Comparison of ENCODE assay signal across 8 cellular contexts in the genomic region with DNA sequence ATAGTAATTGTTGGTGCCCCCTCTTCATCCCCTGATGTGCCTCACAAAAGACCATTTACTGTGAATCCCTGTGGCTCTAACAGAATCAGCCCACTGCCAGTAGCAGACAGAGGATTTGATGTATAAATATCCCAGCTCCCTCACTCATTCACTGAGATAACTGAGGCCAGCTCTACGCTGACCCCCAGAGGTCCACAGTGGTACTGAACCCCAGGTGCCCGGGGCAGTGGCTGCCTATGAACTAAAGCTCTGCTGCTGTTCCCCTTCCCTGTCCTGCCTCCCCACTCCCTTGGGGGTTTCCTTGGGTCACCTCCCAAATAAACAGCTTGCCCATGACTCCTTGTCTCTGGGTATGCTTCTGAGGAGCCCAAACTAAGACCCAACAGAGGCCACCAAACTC.
DNase-seq lines count a peak whose midpoint lies in the region; ATAC-seq and TF ChIP-seq lines count a peak whose summit lies in the region.

No MANE protein-coding gene starts in this region.

- H2AFZ ChIP-seq in Karpas-422 (ENCODE audit: low read length) = no peak overlapping the region

- no peaks in the 10 kb centered on the region for H3K9me3 Mint-ChIP-seq in activated naive CD8-positive, alpha-beta T cell treated with anti-CD3 and anti-CD28 coated beads, Interleukin-2, amount 50 U/mL, for 24 hours
- peaks cover 37% of the 10 kb centered on the region for H3K9me3 Mint-ChIP-seq in nephron progenitor cell

- peak; percentile 74 for TF ChIP-seq CTCF in GM06990 (IDR thresholded peaks at IDR 0.05; ENCODE audit: insufficient read depth, low read length, poor library complexity, severe bottlenecking)
- peak; percentile 45 for TF ChIP-seq CTCF in nephron progenitor cell (IDR thresholded peaks at IDR 0.05)

- H3K79me2 ChIP-seq in Karpas-422 (ENCODE audit: low read length) = no peaks in the 10 kb centered on the region

- no peak overlapping the region for H3K27ac ChIP-seq in Karpas-422 (ENCODE audit: low read length)

- no peak overlapping the region for H3K27ac Mint-ChIP-seq in activated naive CD8-positive, alpha-beta T cell treated with anti-CD3 and anti-CD28 coated beads, Interleukin-2, amount 50 U/mL, for 24 hours
- no peak overlapping the region for H3K27ac Mint-ChIP-seq in nephron progenitor cell

- H3K4me1 ChIP-seq in Karpas-422 (ENCODE audit: low read length) = no peaks in the 10 kb centered on the region

- DNase-seq in GM06990 (ENCODE audit: extremely low read depth, insufficient read length) = no peak
- peak; percentile 71 for DNase-seq in Karpas-422
- DNase-seq in activated naive CD8-positive, alpha-beta T cell treated with anti-CD3 and anti-CD28 coated beads, Interleukin-2, amount 50 U/mL, for 24 hours = peak; percentile 58
- DNase-seq in nephron progenitor cell = no peak
- DNase-seq in CD1c-positive myeloid dendritic cell (ENCODE audit: extremely low spot score) = no peak
- DNase-seq in DMS53 treated with DMSO at 0.1 percent for 48 hours (lab: John Stamatoyannopoulos, UW; ENCODE audit: unreplicated experiment) = no peak

- H3K9me3 ChIP-seq in Karpas-422 (ENCODE audit: low read length) = no peaks in the 10 kb centered on the region

- no peaks in the 10 kb centered on the region for H4K20me1 ChIP-seq in Karpas-422 (ENCODE audit: insufficient read depth, low read depth, low read length)

- H3K4me3 ChIP-seq in GM06990 (replicated peaks; ENCODE audit: low read depth, low read length) (no peak overlapping the region), Karpas-422 (ENCODE audit: low read length) (no peak overlapping the region)

- H3K9ac ChIP-seq in Karpas-422 (ENCODE audit: low read length) = no peak overlapping the region

- peaks cover 20% of the 10 kb centered on the region for H3K27me3 Mint-ChIP-seq in activated naive CD8-positive, alpha-beta T cell treated with anti-CD3 and anti-CD28 coated beads, Interleukin-2, amount 50 U/mL, for 24 hours
- H3K27me3 Mint-ChIP-seq in nephron progenitor cell (ENCODE audit: low read depth, poor library complexity) = peaks cover 64% of the 10 kb centered on the region

- H3K27me3 ChIP-seq in GM06990 (replicated peaks; ENCODE audit: control insufficient read depth, insufficient read depth, low read length) (no peaks in the 10 kb centered on the region; the same call in 1 of the 2 replicates), Karpas-422 (ENCODE audit: low read length) (no peaks in the 10 kb centered on the region)

- H3K4me3 Mint-ChIP-seq in activated naive CD8-positive, alpha-beta T cell treated with anti-CD3 and anti-CD28 coated beads, Interleukin-2, amount 50 U/mL, for 24 hours = no peak overlapping the region
- H3K4me3 Mint-ChIP-seq in nephron progenitor cell = no peak overlapping the region

- no peaks in the 10 kb centered on the region for H3K36me3 ChIP-seq in GM06990 (ENCODE audit: control insufficient read depth, insufficient read depth, low read length)
- no peaks in the 10 kb centered on the region for H3K36me3 ChIP-seq in Karpas-422 (ENCODE audit: insufficient read depth, low read length)

- no peaks in the 10 kb centered on the region for H3K9me2 ChIP-seq in Karpas-422 (replicated peaks; ENCODE audit: insufficient read depth, low read length)

- H3K4me2 ChIP-seq in Karpas-422 (ENCODE audit: low read depth, low read length, poor library complexity, severe bottlenecking) = no peak overlapping the region

- ATAC-seq in activated naive CD8-positive, alpha-beta T cell treated with anti-CD3 and anti-CD28 coated beads, Interleukin-2, amount 50 U/mL, for 24 hours = peak; percentile 34
- ATAC-seq in GM21717 (IDR thresholded peaks at IDR 0.05; ENCODE audit: unreplicated experiment) (no peak), HG03442 (IDR thresholded peaks at IDR 0.05; ENCODE audit: unreplicated experiment) (no peak)

- H3K4me1 Mint-ChIP-seq in activated naive CD8-positive, alpha-beta T cell treated with anti-CD3 and anti-CD28 coated beads, Interleukin-2, amount 50 U/mL, for 24 hours = no peaks in the 10 kb centered on the region
- H3K4me1 Mint-ChIP-seq in nephron progenitor cell = peaks cover 45% of the 10 kb centered on the region

- no peaks in the 10 kb centered on the region for H3K36me3 Mint-ChIP-seq in activated naive CD8-positive, alpha-beta T cell treated with anti-CD3 and anti-CD28 coated beads, Interleukin-2, amount 50 U/mL, for 24 hours (ENCODE audit: low read depth)
- peaks cover 14% of the 10 kb centered on the region for H3K36me3 Mint-ChIP-seq in nephron progenitor cell (ENCODE audit: low read depth)

Comparison
In these comparisons a context has a peak if more than half of its experiments do, and no peak if none do; other contexts are left out.
1. DNase-seq: peak in Karpas-422 (single experiment) and activated naive CD8-positive, alpha-beta T cell treated with anti-CD3 and anti-CD28 coated beads, Interleukin-2, amount 50 U/mL, for 24 hours (single experiment); none in GM06990 (single experiment), nephron progenitor cell (single experiment), CD1c-positive myeloid dendritic cell (single experiment) and DMS53 treated with DMSO at 0.1 percent for 48 hours (single experiment).